ENCODE assay signal across 7 cellular contexts in genomic region chr12:68810027-68810389, GRCh38. TPM values are rescaled to one million over a fixed set of nuclear protein-coding genes. Genes with fewer than 3 reads are reported as not detected.
DNase-seq lines count a peak whose midpoint lies in the region; ATAC-seq and TF ChIP-seq lines count a peak whose summit lies in the region.
"Not testable (repeated sequence)": the region's sequence is repeated elsewhere in the genome, so short reads cannot be mapped to it uniquely, and the experiment has no call there.

No MANE protein-coding gene starts in this region.

- CTCF ChIA-PET in activated CD4-positive, alpha-beta memory T cell treated with anti-CD3 and anti-CD28 coated beads, Interleukin-2, amount 10 ng/mL, durations not matched to agents 7 days and 5 days (lab: Charles Lee) = not testable (repeated sequence)

- H3K36me3 ChIP-seq in ES-I3 (ENCODE audit: insufficient read depth, low read length) = peaks cover 35% of the 10 kb centered on the region
- not testable (repeated sequence) for H3K36me3 ChIP-seq in fibroblast of lung (ENCODE audit: control insufficient read depth, insufficient read depth, low read length); trophoblast cell (ENCODE audit: control insufficient read depth in 1 of 2, insufficient read depth in 2 of 2, low read length in 2 of 2)

- in situ Hi-C loops in astrocyte of the cerebellum (cut with HindIII; ENCODE audit: low sequenced_read_pairs) = not testable (repeated sequence)

- H3K4me2 ChIP-seq in fibroblast of lung (ENCODE audit: extremely low read depth, insufficient read depth, low read length) = not testable (repeated sequence)
- peak overlapping the region; percentile 12 for H3K4me2 ChIP-seq in trophoblast cell (ENCODE audit: low read length)

- H3K4me3 ChIP-seq in astrocyte of the cerebellum (ENCODE audit: low read depth, low read length) (peak overlapping the region; percentile 98), fibroblast of lung (replicated peaks in 1 of 4; ENCODE audit: control extremely low read depth in 1 of 4, insufficient read depth in 1 of 4, low read depth in 3 of 4, low read length in 4 of 4) (peak overlapping the region; percentile 94 to 99 (median 96))
- not testable (repeated sequence) for H3K4me3 ChIP-seq in trophoblast cell (ENCODE audit: low read depth, low read length)

- not testable (repeated sequence) for H3K27me3 Mint-ChIP-seq in activated CD4-positive, alpha-beta memory T cell treated with anti-CD3 and anti-CD28 coated beads, Interleukin-2, amount 10 ng/mL, durations not matched to agents 7 days and 5 days; memory B cell

- not testable (repeated sequence) for H3K27ac ChIP-seq in fibroblast of lung (ENCODE audit: insufficient read depth, low read length); trophoblast cell (ENCODE audit: low read depth, low read length)

- not testable (repeated sequence) for H3K4me1 ChIP-seq in ES-I3 (ENCODE audit: insufficient read depth, low read length); fibroblast of lung (ENCODE audit: control insufficient read depth, extremely low read depth, insufficient read depth, low read length); trophoblast cell (ENCODE audit: control insufficient read depth in 1 of 2, insufficient read depth in 2 of 2, low read length in 2 of 2)

- H2BK120ac ChIP-seq in trophoblast cell (ENCODE audit: insufficient read depth, low read length, poor library complexity) = not testable (repeated sequence)

- H3K9me3 Mint-ChIP-seq in activated CD4-positive, alpha-beta memory T cell treated with anti-CD3 and anti-CD28 coated beads, Interleukin-2, amount 10 ng/mL, durations not matched to agents 7 days and 5 days; memory B cell: not testable (repeated sequence)

- not testable (repeated sequence) for H4K20me1 ChIP-seq in fibroblast of lung (ENCODE audit: control insufficient read depth, extremely low read depth, insufficient read depth, low read length)

- not testable (repeated sequence) for H3K9me3 ChIP-seq in ES-I3 (ENCODE audit: control insufficient read depth, insufficient read depth, low read length); fibroblast of lung (ENCODE audit: control insufficient read depth, insufficient read depth, low read depth, low read length); trophoblast cell (ENCODE audit: insufficient read depth, low read depth, low read length)

- peaks cover 62% of the 10 kb centered on the region for H3K79me2 ChIP-seq in fibroblast of lung (ENCODE audit: control insufficient read depth, insufficient read depth, low read length)
- not testable (repeated sequence) for H3K79me2 ChIP-seq in trophoblast cell (ENCODE audit: control insufficient read depth, insufficient read depth, low read length, poor library complexity)

- not testable (repeated sequence) for ATAC-seq in memory B cell (ENCODE audit: low read depth)

- H3K27me3 ChIP-seq in fibroblast of lung (ENCODE audit: control insufficient read depth, insufficient read depth, low read length); trophoblast cell (ENCODE audit: insufficient read depth, low read length): not testable (repeated sequence)

- H3K14ac ChIP-seq in trophoblast cell (ENCODE audit: low read length) = not testable (repeated sequence)

- H3K27ac Mint-ChIP-seq in activated CD4-positive, alpha-beta memory T cell treated with anti-CD3 and anti-CD28 coated beads, Interleukin-2, amount 10 ng/mL, durations not matched to agents 7 days and 5 days = peak overlapping the region; percentile 100
- H3K27ac Mint-ChIP-seq in memory B cell = not testable (repeated sequence)

- H2BK5ac ChIP-seq in trophoblast cell (ENCODE audit: low read depth, low read length, poor library complexity) = not testable (repeated sequence)

- no CpG with 5 or more reads among the region's 13 CpGs for WGBS in trophoblast cell (ENCODE audit: extremely low coverage, insufficient coverage, insufficient read length)

- not testable (repeated sequence) for TF ChIP-seq CTCF in astrocyte of the cerebellum (IDR thresholded peaks at IDR 0.05; ENCODE audit: low read depth, low read length, missing control alignments); fibroblast of lung (conservative IDR thresholded peaks at IDR 0.05 in 1 of 2, IDR thresholded peaks at IDR 0.05 in 1 of 2; ENCODE audit: low read depth in 1 of 2, low read length in 2 of 2)

- POLR2A ChIA-PET in activated CD4-positive, alpha-beta memory T cell treated with anti-CD3 and anti-CD28 coated beads, Interleukin-2, amount 10 ng/mL, durations not matched to agents 7 days and 5 days (lab: Charles Lee) = not testable (repeated sequence)

- not testable (repeated sequence) for H3K18ac ChIP-seq in trophoblast cell (ENCODE audit: low read length)

- not testable (repeated sequence) for H2AK5ac ChIP-seq in trophoblast cell (ENCODE audit: low read length)

- H3K4ac ChIP-seq in trophoblast cell (ENCODE audit: low read depth, low read length) = peak overlapping the region; percentile 75

- DNase-seq in MV-4-11 (lab: John Stamatoyannopoulos, UW) (peak; percentile 9), trophoblast cell (peak in 1 of 2 donors; percentile 26)
- DNase-seq in activated CD4-positive, alpha-beta memory T cell treated with anti-CD3 and anti-CD28 coated beads, Interleukin-2, amount 10 ng/mL, durations not matched to agents 7 days and 5 days; astrocyte of the cerebellum (ENCODE audit: low read depth); fibroblast of lung (ENCODE audit: low read depth in 2 of 2); memory B cell (ENCODE audit: low spot score in 2 of 2): not testable (repeated sequence)

- H4K91ac ChIP-seq in trophoblast cell (ENCODE audit: low read depth, low read length) = not testable (repeated sequence)

- H3K79me1 ChIP-seq in trophoblast cell (ENCODE audit: low read length) = peaks cover 21% of the 10 kb centered on the region

- H2AFZ ChIP-seq in fibroblast of lung (ENCODE audit: low read length); trophoblast cell (ENCODE audit: insufficient read depth, low read length, poor library complexity): not testable (repeated sequence)

- H4K8ac ChIP-seq in trophoblast cell (ENCODE audit: low read depth, low read length) = peak overlapping the region; percentile 38

- peak overlapping the region; percentile 100; the same call in 1 of the 2 replicates for H3K9ac ChIP-seq in ES-I3 (ENCODE audit: low read depth, low read length)
- H3K9ac ChIP-seq in fibroblast of lung (ENCODE audit: insufficient read depth, low read length); trophoblast cell (ENCODE audit: low read length): not testable (repeated sequence)

- not testable (repeated sequence) for H2BK12ac ChIP-seq in trophoblast cell (ENCODE audit: low read length)

- H3K23ac ChIP-seq in trophoblast cell (ENCODE audit: low read length) = not testable (repeated sequence)

- peaks cover 67% of the 10 kb centered on the region for H3K4me1 Mint-ChIP-seq in activated CD4-positive, alpha-beta memory T cell treated with anti-CD3 and anti-CD28 coated beads, Interleukin-2, amount 10 ng/mL, durations not matched to agents 7 days and 5 days
- peaks cover 13% of the 10 kb centered on the region for H3K4me1 Mint-ChIP-seq in memory B cell

- peak overlapping the region; percentile 98 for H3K4me3 Mint-ChIP-seq in activated CD4-positive, alpha-beta memory T cell treated with anti-CD3 and anti-CD28 coated beads, Interleukin-2, amount 10 ng/mL, durations not matched to agents 7 days and 5 days
- peak overlapping the region; percentile 34 for H3K4me3 Mint-ChIP-seq in memory B cell

- H4K12ac ChIP-seq in trophoblast cell (ENCODE audit: low read depth, low read length) = not testable (repeated sequence)

- peaks cover 63% of the 10 kb centered on the region for H3K36me3 Mint-ChIP-seq in activated CD4-positive, alpha-beta memory T cell treated with anti-CD3 and anti-CD28 coated beads, Interleukin-2, amount 10 ng/mL, durations not matched to agents 7 days and 5 days (ENCODE audit: low read depth)
- H3K36me3 Mint-ChIP-seq in memory B cell = not testable (repeated sequence)

RNA-seq across cellular contexts. Expression of gene MDM2, which starts 2.0 kb away (rescaled TPM):
- total RNA-seq in activated CD4-positive, alpha-beta memory T cell treated with anti-CD3 and anti-CD28 coated beads, Interleukin-2, amount 10 ng/mL, durations not matched to agents 7 days and 5 days = 100 to 1,000 TPM; 194 to 201 TPM
- 233 and 240 TPM in 2 replicates for total RNA-seq in fibroblast of lung
- polyA plus RNA-seq in fibroblast of lung = 46.3 and 46.6 TPM in 2 replicates
- 40.9 and 46.9 TPM in 2 replicates for polyA plus RNA-seq in fibroblast of lung (2012)
- polyA minus RNA-seq in fibroblast of lung (ENCODE audit: low replicate concordance) = 46.8 and 52.5 TPM in 2 replicates
- polyA plus RNA-seq in trophoblast cell (2013) = 194 and 207 TPM in 2 replicates
